Comparison of ENCODE assay signal across 8 cellular contexts in the genomic region with DNA sequence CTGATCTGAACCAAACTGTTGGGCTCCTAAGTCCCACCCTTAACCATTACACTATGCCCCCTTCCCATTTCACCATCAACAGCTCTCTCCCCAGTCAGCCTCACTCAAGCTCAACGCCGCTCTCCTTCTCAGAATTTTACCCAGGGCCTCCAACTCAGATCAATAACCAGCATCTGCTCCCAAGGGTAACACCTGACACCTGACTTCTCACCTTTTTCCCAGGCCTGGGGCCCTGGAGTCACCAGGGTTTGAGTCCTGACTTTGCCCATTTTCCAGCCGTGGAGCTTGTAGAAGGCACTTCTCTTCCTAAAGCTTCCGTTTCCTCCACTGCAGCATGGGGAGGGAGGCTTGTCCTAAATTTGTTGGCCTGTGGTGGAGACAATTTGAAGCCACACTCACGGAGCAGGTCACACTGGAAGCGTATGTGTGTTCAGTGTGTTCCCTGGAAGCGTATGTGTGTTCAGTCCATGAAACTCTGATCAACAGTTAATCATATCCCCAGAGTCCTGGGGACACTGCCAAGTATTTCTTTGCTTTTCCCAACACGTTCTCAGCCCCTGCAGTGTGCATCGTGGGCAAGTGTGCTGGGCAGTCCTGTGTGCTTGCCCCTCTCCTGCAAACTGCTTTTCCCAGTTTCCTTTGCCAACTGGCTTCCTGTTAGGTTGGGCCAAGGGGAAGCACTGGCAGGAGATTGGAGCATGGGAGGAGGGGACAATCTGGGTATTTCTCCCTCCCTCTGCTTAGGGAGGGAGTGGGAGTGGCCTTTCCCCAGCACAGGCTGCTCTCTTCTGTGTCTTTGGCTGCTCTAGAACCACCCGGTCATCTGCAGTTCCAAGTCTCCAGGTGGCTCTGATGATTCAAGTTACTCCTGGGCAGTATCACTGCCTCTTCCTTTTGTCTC. TPM values are rescaled to one million over a fixed set of nuclear protein-coding genes. Genes with fewer than 3 reads are reported as not detected.
DNase-seq lines count a peak whose midpoint lies in the region; ATAC-seq and TF ChIP-seq lines count a peak whose summit lies in the region.

No MANE protein-coding gene starts in this region.

- no peaks in the 10 kb centered on the region for H3K79me2 ChIP-seq in smooth muscle cell (ENCODE audit: low read depth)

- 80% methylated on average over 10 of the region's 10 CpGs for WGBS in smooth muscle cell (ENCODE audit: low lambda C conversion rate)

- H3K27ac ChIP-seq in smooth muscle cell (ENCODE audit: low read depth): no peak overlapping the region

- BruUV-seq in Calu3 (replicated peaks; lab: Mats Ljungman, UMichigan): no TSS peak

- intact Hi-C loops in Calu3 (cut with micrococcal nuclease; ENCODE audit: unreplicated experiment): no loop called here
- intact Hi-C loops in dendritic cell treated with granulocyte-macrophage colony-stimulating factor and Interleukin-4, amounts not matched to agents 40 ng/mL and 50 ng/mL, for 4 days (cut with micrococcal nuclease): loop anchor here (5.0 kb wide), 1 partner anchor 36 kb away; a partner anchor contains a TSS

- DNase-seq in Calu3 (peak; percentile 38), NCI-H2029 (lab: John Stamatoyannopoulos, UW) (peak; percentile 94), naive B cell (no peak), smooth muscle cell (lab: John Stamatoyannopoulos, UW; ENCODE audit: unreplicated experiment) (no peak), HUDEP-2 (lab: John Stamatoyannopoulos, UW; ENCODE audit: unreplicated experiment in 76 of 76) (no peak), cortex of kidney (lab: John Stamatoyannopoulos, UW) (no peak)

- no peaks in the 10 kb centered on the region for H4K20me1 ChIP-seq in smooth muscle cell (ENCODE audit: low read depth)

- H3K27me3 Mint-ChIP-seq in Calu3 (ENCODE audit: unreplicated experiment) (no peaks in the 10 kb centered on the region), naive B cell (no peaks in the 10 kb centered on the region)
- no peaks in the 10 kb centered on the region for H3K27me3 Mint-ChIP-seq in dendritic cell treated with granulocyte-macrophage colony-stimulating factor and Interleukin-4, amounts not matched to agents 40 ng/mL and 50 ng/mL, for 4 days

- H3K27ac Mint-ChIP-seq in Calu3 (ENCODE audit: unreplicated experiment) (peak overlapping the region; percentile 33), naive B cell (peak overlapping the region; percentile 41 to 99 (median 84))
- peak overlapping the region; percentile 84 for H3K27ac Mint-ChIP-seq in dendritic cell treated with granulocyte-macrophage colony-stimulating factor and Interleukin-4, amounts not matched to agents 40 ng/mL and 50 ng/mL, for 4 days

- H3K27me3 ChIP-seq in smooth muscle cell (ENCODE audit: low read depth): no peaks in the 10 kb centered on the region

- H3K4me3 Mint-ChIP-seq in Calu3 (ENCODE audit: low read depth, unreplicated experiment) (no peak overlapping the region), naive B cell (peak overlapping the region in 1 of 8 donors; percentile 9)
- peak overlapping the region; percentile 80 for H3K4me3 Mint-ChIP-seq in dendritic cell treated with granulocyte-macrophage colony-stimulating factor and Interleukin-4, amounts not matched to agents 40 ng/mL and 50 ng/mL, for 4 days

- H3K4me1 ChIP-seq in smooth muscle cell (ENCODE audit: low read depth): no peaks in the 10 kb centered on the region

- H2AFZ ChIP-seq in smooth muscle cell (ENCODE audit: low read depth): no peak overlapping the region

- H3K4me2 ChIP-seq in smooth muscle cell: no peak overlapping the region

- peaks cover 7% of the 10 kb centered on the region for H3K36me3 Mint-ChIP-seq in Calu3 (ENCODE audit: insufficient read depth, unreplicated experiment)
- H3K36me3 Mint-ChIP-seq in dendritic cell treated with granulocyte-macrophage colony-stimulating factor and Interleukin-4, amounts not matched to agents 40 ng/mL and 50 ng/mL, for 4 days (ENCODE audit: low read depth): no peaks in the 10 kb centered on the region
- H3K36me3 Mint-ChIP-seq in naive B cell: no peaks in the 10 kb centered on the region

- no peaks in the 10 kb centered on the region for H3K36me3 ChIP-seq in smooth muscle cell (ENCODE audit: low read depth)

- H3K9me3 ChIP-seq in smooth muscle cell (replicated peaks; ENCODE audit: low read depth): no peaks in the 10 kb centered on the region

- H3K4me3 ChIP-seq in smooth muscle cell: no peak overlapping the region

- H3K4me1 Mint-ChIP-seq in Calu3 (ENCODE audit: low read depth, unreplicated experiment) (peaks cover 51% of the 10 kb centered on the region), naive B cell (peaks cover 58 to 87% (median 83%) of the 10 kb centered on the region in 3 donors)
- H3K4me1 Mint-ChIP-seq in dendritic cell treated with granulocyte-macrophage colony-stimulating factor and Interleukin-4, amounts not matched to agents 40 ng/mL and 50 ng/mL, for 4 days (ENCODE audit: low read depth): peaks cover 92% of the 10 kb centered on the region

- TF ChIP-seq CTCF in Calu3 (IDR thresholded peaks at IDR 0.05; ENCODE audit: unreplicated experiment) (no peak), smooth muscle cell (IDR thresholded peaks at IDR 0.05; ENCODE audit: borderline replicate concordance, insufficient read depth, poor library complexity, severe bottlenecking) (no peak)

- H3K9me3 Mint-ChIP-seq in Calu3 (ENCODE audit: low read depth, unreplicated experiment) (peaks cover 3% of the 10 kb centered on the region), naive B cell (peaks cover 0 to 2% (median 0%) of the 10 kb centered on the region in 7 donors)
- H3K9me3 Mint-ChIP-seq in dendritic cell treated with granulocyte-macrophage colony-stimulating factor and Interleukin-4, amounts not matched to agents 40 ng/mL and 50 ng/mL, for 4 days: no peaks in the 10 kb centered on the region

- CTCF ChIA-PET in Calu3 (lab: Charles Lee): interaction anchor here (0.9 kb wide), 1 partner anchor 14 kb away, joined by 4 read pairs; no protein-coding TSS in a partner anchor

- H3K9ac ChIP-seq in smooth muscle cell (ENCODE audit: low read depth): no peak overlapping the region

- H3F3A ChIP-seq in smooth muscle cell (ENCODE audit: low read depth): no peaks in the 10 kb centered on the region

- ATAC-seq in naive B cell (ENCODE audit: low read depth in 2 of 2) (no peak), HG03175 (IDR thresholded peaks at IDR 0.05; ENCODE audit: unreplicated experiment) (no peak)

RNA-seq across cellular contexts. Expression of a gene that starts 36.9 kb away (rescaled TPM):
- 42.2 and 43.0 TPM in 2 replicates for total RNA-seq in Calu3 (2022)
- polyA plus RNA-seq in naive B cell (ENCODE audit: low read depth in 6 of 6): 10 to 100 TPM in 2 of 6 donors, 1 to 10 TPM in 4; 4.5 to 15.2 (median 8.0) TPM
- 41.5 and 45.9 TPM in 2 replicates for total RNA-seq in smooth muscle cell
- polyA plus RNA-seq in smooth muscle cell: 67.6 and 108 TPM in 2 replicates

Comparison
In these comparisons a context has a peak if more than half of its experiments do, and no peak if none do; other contexts are left out.
1. DNase-seq: peak in Calu3 (single experiment) and NCI-H2029 (single experiment); none in naive B cell (single experiment), smooth muscle cell (single experiment), HUDEP-2 (0 of 76) and cortex of kidney (single experiment).
2. H3K27ac Mint-ChIP-seq: peak in every context shown above with its lines; median percentile 84 in dendritic cell treated with granulocyte-macrophage colony-stimulating factor and Interleukin-4, amounts not matched to agents 40 ng/mL and 50 ng/mL, for 4 days; 84 in naive B cell; 33 in Calu3.